ENCODE assay signal across 8 cellular contexts in the genomic region with DNA sequence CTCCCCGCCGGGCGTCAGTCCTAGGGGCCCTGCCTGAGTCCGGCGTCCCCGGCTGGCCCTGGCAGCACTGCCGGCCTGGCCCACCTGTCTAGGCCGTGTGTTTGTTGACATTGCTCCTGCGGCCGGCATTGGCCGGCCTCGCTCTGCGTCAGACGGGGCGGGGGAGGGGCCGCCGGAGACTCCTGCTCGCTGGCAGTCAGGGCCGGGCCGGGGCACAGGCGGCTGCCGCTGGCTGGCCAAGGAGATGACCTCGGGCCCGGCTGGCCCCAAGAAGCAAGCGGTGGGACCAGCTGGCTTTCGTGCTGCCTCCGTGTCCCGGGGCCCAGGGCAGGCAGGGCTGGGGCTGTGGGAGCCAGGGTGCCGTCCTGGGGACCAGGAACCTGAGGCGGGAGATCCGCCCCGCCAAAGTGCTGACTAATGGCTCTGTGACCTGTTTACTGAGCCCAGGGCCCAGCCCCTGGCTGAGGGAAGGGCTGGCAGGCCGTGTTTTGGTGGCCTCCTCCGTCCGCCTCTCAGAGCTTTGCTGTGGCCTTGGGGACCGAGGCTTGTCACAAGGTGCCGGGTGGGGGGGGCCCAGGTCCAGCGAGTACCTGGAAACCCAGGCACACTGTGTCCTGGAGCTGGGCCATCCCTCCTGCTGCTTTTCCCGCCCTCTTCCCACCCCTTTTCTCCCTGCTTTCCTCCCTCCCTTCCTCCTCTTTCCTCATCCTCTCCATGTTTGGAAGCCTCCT. TPM values are rescaled to one million over a fixed set of nuclear protein-coding genes. Genes with fewer than 3 reads are reported as not detected.
DNase-seq lines count a peak whose midpoint lies in the region; TF ChIP-seq lines count a peak whose summit lies in the region.

No MANE protein-coding gene starts in this region.

- H3K9me3 ChIP-seq in DOHH2 (ENCODE audit: control insufficient read depth, insufficient read depth, low read length): no peaks in the 10 kb centered on the region

- no peaks in the 10 kb centered on the region for H3K9me3 Mint-ChIP-seq in T-helper 2 cell treated with Interferon-gamma antibody and Interleukin-4, amounts not matched to agents 5 μg/mL and 100 μg/mL, for 36 hours

- peak overlapping the region; percentile 89 for H3K27ac Mint-ChIP-seq in T-helper 2 cell treated with Interferon-gamma antibody and Interleukin-4, amounts not matched to agents 5 μg/mL and 100 μg/mL, for 36 hours

- H4K20me1 ChIP-seq in DOHH2 (ENCODE audit: control insufficient read depth, insufficient read depth, low read depth, low read length): peaks cover 8% of the 10 kb centered on the region; the same call in 1 of the 2 replicates

- no peaks in the 10 kb centered on the region for H3K27me3 Mint-ChIP-seq in T-helper 2 cell treated with Interferon-gamma antibody and Interleukin-4, amounts not matched to agents 5 μg/mL and 100 μg/mL, for 36 hours (ENCODE audit: low read depth)

- H3K4me3 Mint-ChIP-seq in T-helper 2 cell treated with Interferon-gamma antibody and Interleukin-4, amounts not matched to agents 5 μg/mL and 100 μg/mL, for 36 hours: peak overlapping the region; percentile 85

- WGBS in urinary bladder: under 1% methylated on average over 39 of the region's 39 CpGs

- H3K4me2 ChIP-seq in DOHH2 (ENCODE audit: low read length): peak overlapping the region; percentile 65

- H3K36me3 ChIP-seq in DOHH2 (ENCODE audit: control insufficient read depth, low read length): no peaks in the 10 kb centered on the region
- H3K36me3 ChIP-seq in urinary bladder (ENCODE audit: insufficient read depth): no peaks in the 10 kb centered on the region

- H3K4me1 Mint-ChIP-seq in T-helper 2 cell treated with Interferon-gamma antibody and Interleukin-4, amounts not matched to agents 5 μg/mL and 100 μg/mL, for 36 hours (ENCODE audit: low read depth): peaks cover 7% of the 10 kb centered on the region

- TF ChIP-seq CTCF in DOHH2 (IDR thresholded peaks at IDR 0.05; ENCODE audit: low read depth, low read length, poor library complexity, severe bottlenecking): no peak
- no peak for TF ChIP-seq CTCF in astrocyte of the cerebellum (IDR thresholded peaks at IDR 0.05; ENCODE audit: low read depth, low read length, missing control alignments)

- H3K79me2 ChIP-seq in DOHH2 (ENCODE audit: control insufficient read depth, low read length): no peaks in the 10 kb centered on the region

- in situ Hi-C loops in astrocyte of the cerebellum (cut with HindIII; ENCODE audit: low sequenced_read_pairs): no loop called here

- H3K27ac ChIP-seq in DOHH2 (ENCODE audit: low read depth, low read length) (no peak overlapping the region), urinary bladder (ENCODE audit: low read depth) (peak overlapping the region; percentile 96)

- no peaks in the 10 kb centered on the region for H3K36me3 Mint-ChIP-seq in T-helper 2 cell treated with Interferon-gamma antibody and Interleukin-4, amounts not matched to agents 5 μg/mL and 100 μg/mL, for 36 hours (ENCODE audit: low read depth)

- H3K27me3 ChIP-seq in DOHH2 (ENCODE audit: control insufficient read depth, low read length): peaks cover 22% of the 10 kb centered on the region

- peaks cover 12% of the 10 kb centered on the region for H3K4me1 ChIP-seq in DOHH2 (ENCODE audit: control insufficient read depth, low read length)
- H3K4me1 ChIP-seq in urinary bladder (ENCODE audit: insufficient read depth): no peaks in the 10 kb centered on the region

- DNase-seq in H4 (ENCODE audit: low spot score) (peak; percentile 88), LoVo (ENCODE audit: low spot score) (peak; percentile 92), astrocyte of the cerebellum (ENCODE audit: low read depth) (peak; percentile 64), hepatic stellate cell (ENCODE audit: low spot score) (peak; percentile 98), pulmonary artery endothelial cell (ENCODE audit: low read depth, low spot score) (peak; percentile 46)
- DNase-seq in T-helper 2 cell treated with Interferon-gamma antibody and Interleukin-4, amounts not matched to agents 5 μg/mL and 100 μg/mL, for 36 hours (ENCODE audit: low spot score): peak; percentile 75

- H3F3A ChIP-seq in DOHH2 (ENCODE audit: control insufficient read depth, insufficient read depth): no peaks in the 10 kb centered on the region

- H3K9me2 ChIP-seq in DOHH2 (replicated peaks; ENCODE audit: control insufficient read depth, low read length): no peaks in the 10 kb centered on the region

- H3K4me3 ChIP-seq in DOHH2 (ENCODE audit: low read length) (peak overlapping the region; percentile 59), astrocyte of the cerebellum (ENCODE audit: low read depth, low read length) (peak overlapping the region; percentile 60), urinary bladder (ENCODE audit: low read depth, low read length) (peak overlapping the region; percentile 99)

RNA-seq across cellular contexts. Expression of a gene that starts 1.8 kb away (rescaled TPM):
- 1.9 and 2.5 TPM in 2 replicates for total RNA-seq in H4 (2014; rRNA removed; shearing (Covaris generic))
- 3.6 and 5.2 TPM in 2 replicates for total RNA-seq in pulmonary artery endothelial cell
- 10.9 TPM for total RNA-seq in urinary bladder
- 34.4 TPM for polyA plus RNA-seq in urinary bladder

RNA-seq across cellular contexts. Expression of a gene that starts 32.8 kb away (rescaled TPM):
- total RNA-seq in H4 (2014; rRNA removed; shearing (Covaris generic)): 6.3 and 9.0 TPM in 2 replicates
- total RNA-seq in pulmonary artery endothelial cell: 16.6 and 27.1 TPM in 2 replicates
- 6.5 TPM for total RNA-seq in urinary bladder
- polyA plus RNA-seq in urinary bladder: 22.2 TPM

RNA-seq across cellular contexts. Expression of a gene that starts 53.5 kb away (rescaled TPM):
- 5.3 and 6.7 TPM in 2 replicates for total RNA-seq in H4 (2014; rRNA removed; shearing (Covaris generic))
- 8.8 and 9.4 TPM in 2 replicates for total RNA-seq in pulmonary artery endothelial cell
- total RNA-seq in urinary bladder: 20.1 TPM
- polyA plus RNA-seq in urinary bladder: 17.9 TPM

Comparison
In these comparisons a context has a peak if more than half of its experiments do, and no peak if none do; other contexts are left out.
1. DNase-seq: peak in every context shown above with its lines; median percentile 98 in hepatic stellate cell; 92 in LoVo; 88 in H4; 75 in T-helper 2 cell treated with Interferon-gamma antibody and Interleukin-4, amounts not matched to agents 5 μg/mL and 100 μg/mL, for 36 hours; 64 in astrocyte of the cerebellum; 46 in pulmonary artery endothelial cell.